Comparison of ENCODE assay signal across 24 cellular contexts in the genomic region with DNA sequence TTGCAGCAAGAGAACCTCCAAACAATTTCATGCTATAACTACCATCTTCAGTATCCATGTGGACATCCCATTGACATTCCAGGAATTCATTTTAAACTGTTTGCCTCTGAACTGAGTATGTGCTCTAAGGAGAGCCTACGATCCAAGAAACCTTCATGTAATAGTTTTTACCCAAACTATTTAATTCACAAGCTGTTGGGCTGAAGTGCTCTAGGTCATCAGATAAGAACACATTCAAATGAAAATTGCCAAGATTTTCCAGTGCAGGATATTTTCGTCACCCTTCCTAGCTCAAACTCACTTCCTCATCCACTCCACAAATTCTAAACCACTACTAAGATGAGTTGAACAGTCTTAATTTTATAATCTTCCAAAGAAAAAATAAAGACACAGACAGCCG. TPM values are rescaled to one million over a fixed set of nuclear protein-coding genes. Genes with fewer than 3 reads are reported as not detected.
"Had no signal": no experiment of that assay in that cellular context is flagged by ENCODE, and none has a peak within 500 bp of the region (broad histone marks: within the 10 kb centered on the region; RNA-seq: fewer than 3 reads in every experiment).

No MANE protein-coding gene starts in this region.

- H3K9ac ChIP-seq: neural progenitor cell had no signal

- DNase-seq: cortex of kidney; effector memory CD4-positive, alpha-beta T cell; erythroblast; foreskin melanocyte; head of caudate nucleus; kidney; left cardiac atrium; left ventricle myocardium superior; mammary epithelial cell; mucosa of descending colon; naive thymus-derived CD8-positive, alpha-beta T cell; nucleus accumbens; ovary; sigmoid colon; stimulated activated CD4-positive, alpha-beta T cell treated with anti-CD3 and anti-CD28 coated beads, Interleukin-12 subunit alpha, Interleukin-12 subunit beta, amount 100 ng/mL, for 4 hours; stimulated activated naive CD4-positive, alpha-beta T cell treated with Interleukin-2 at 50 U/mL for 16 hours; thyroid gland had no signal

- H3K9me3 ChIP-seq: mucosa of descending colon, ovary, right atrium auricular region, sigmoid colon, suprapubic skin, thyroid gland, vagina had no signal

- H3K4me1 Mint-ChIP-seq: naive thymus-derived CD8-positive, alpha-beta T cell; neural progenitor cell had no signal

- H3K36me3 ChIP-seq: neural progenitor cell, ovary, right atrium auricular region, sigmoid colon, suprapubic skin, thyroid gland, vagina had no signal

- H3K4me1 ChIP-seq: neural progenitor cell, right atrium auricular region, suprapubic skin, thyroid gland had no signal

- H3K27ac ChIP-seq: hepatocyte, neural progenitor cell, ovary, right atrium auricular region, sigmoid colon, skin epidermis, suprapubic skin, thyroid gland, vagina had no signal

- H3K9me3 Mint-ChIP-seq: naive thymus-derived CD8-positive, alpha-beta T cell; neural progenitor cell; type B pancreatic cell had no signal

- H3K79me2 ChIP-seq: hepatocyte had no signal

- H3K27ac Mint-ChIP-seq: naive thymus-derived CD8-positive, alpha-beta T cell; neural progenitor cell; type B pancreatic cell had no signal

- H3K4me3 Mint-ChIP-seq: naive thymus-derived CD8-positive, alpha-beta T cell; neural progenitor cell; type B pancreatic cell had no signal

- H3K36me3 Mint-ChIP-seq: naive thymus-derived CD8-positive, alpha-beta T cell; type B pancreatic cell had no signal

- H3K27me3 ChIP-seq: hepatocyte, ovary, right atrium auricular region, sigmoid colon, suprapubic skin, thyroid gland, vagina had no signal

- H2AFZ ChIP-seq: hepatocyte, neural progenitor cell had no signal

- ATAC-seq: left cardiac atrium; left ventricle myocardium superior; mucosa of descending colon; naive thymus-derived CD8-positive, alpha-beta T cell had no signal

- H3K4me2 ChIP-seq: hepatocyte, neural progenitor cell had no signal

- H3K4me3 ChIP-seq: hepatocyte, mucosa of descending colon, neural progenitor cell, ovary, right atrium auricular region, sigmoid colon, skin epidermis, suprapubic skin, thyroid gland, vagina had no signal

RNA-seq across cellular contexts. Expression of a gene that starts 12.8 kb away (rescaled TPM):
- total RNA-seq: mammary epithelial cell; naive thymus-derived CD8-positive, alpha-beta T cell had no signal
- polyA plus RNA-seq: mammary epithelial cell; naive thymus-derived CD8-positive, alpha-beta T cell had no signal
